Comparison of ENCODE assay signal across 12 cellular contexts in the genomic region with DNA sequence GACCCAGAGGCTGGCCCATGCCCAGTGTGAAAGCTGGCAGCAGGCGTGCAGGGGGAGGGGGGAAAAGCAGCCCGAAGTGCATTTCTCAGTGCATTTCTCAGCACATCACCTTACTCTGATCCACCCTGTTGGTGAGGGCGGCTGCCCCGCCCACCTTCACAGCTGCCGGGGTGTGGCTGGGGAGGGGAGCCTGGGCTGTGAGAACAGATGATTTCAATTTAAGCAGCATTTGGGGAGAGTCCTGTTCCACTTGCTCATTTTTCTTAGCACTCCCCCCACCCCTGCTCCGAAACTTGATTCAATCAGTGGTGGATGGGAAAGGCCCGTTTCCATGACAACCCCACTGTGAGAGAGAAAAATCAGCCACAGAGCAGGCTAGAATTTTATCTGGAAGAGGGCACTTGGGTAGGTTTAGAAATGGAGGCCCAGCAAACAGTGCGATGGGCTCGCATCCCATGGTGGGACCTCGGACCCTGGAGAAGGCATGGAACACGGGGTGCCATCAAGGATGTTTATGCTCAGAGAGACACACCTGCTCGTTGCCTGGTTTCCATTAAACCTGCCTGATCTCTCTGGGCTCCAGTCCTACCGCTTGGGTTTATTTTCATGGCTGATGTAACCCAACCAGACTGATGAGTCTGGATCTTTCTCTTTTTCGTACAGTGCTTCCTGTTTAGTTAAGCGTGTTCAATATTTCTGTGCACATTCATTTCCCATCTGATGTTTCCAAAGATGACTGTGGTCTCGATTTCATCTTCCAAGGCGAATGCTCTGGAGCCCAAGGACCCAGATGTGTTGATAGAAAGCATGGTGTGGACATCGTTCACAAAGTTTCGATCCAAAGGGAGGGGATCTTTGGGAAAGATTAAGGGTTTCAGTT.
DNase-seq lines count a peak whose midpoint lies in the region; ATAC-seq, FAIRE-seq and TF ChIP-seq lines count a peak whose summit lies in the region.
"Had no signal": no experiment of that assay in that cellular context is flagged by ENCODE, and none has a peak within 500 bp of the region (broad histone marks: within the 10 kb centered on the region; RNA-seq: fewer than 3 reads in every experiment).

No MANE protein-coding gene starts in this region.

- POLR2A ChIA-PET in HepG2 (lab: Yijun Ruan, JAX) = no interaction called here
- POLR2A ChIA-PET in CD4-positive, alpha-beta T cell (lab: Charles Lee) = no interaction called here

- no peak overlapping the region for H3K4me3 ChIP-seq in HepG2 (replicated peaks in 1 of 3; ENCODE audit: insufficient read depth in 1 of 3, low read depth in 2 of 3, low read length in 3 of 3)
- no peak overlapping the region for H3K4me3 ChIP-seq in right lobe of liver
- no peak overlapping the region for H3K4me3 ChIP-seq in SJCRH30
- H3K4me3 ChIP-seq: BLaER1 treated with 17β-estradiol and CSF1 and Interleukin-3, amounts not matched to agents 10 nM and 100 nM; heart right ventricle; tibial nerve had no signal

- FAIRE-seq in HepG2 (lab: Jason Lieb, UNC) = no peak

- no peak overlapping the region for H3K27ac Mint-ChIP-seq in CD4-positive, alpha-beta T cell
- H3K27ac Mint-ChIP-seq: activated naive CD8-positive, alpha-beta T cell treated with anti-CD3 and anti-CD28 coated beads for 36 hours had no signal

- no peaks in the 10 kb centered on the region for H3K4me1 Mint-ChIP-seq in CD4-positive, alpha-beta T cell (ENCODE audit: low read depth)
- H3K4me1 Mint-ChIP-seq: activated naive CD8-positive, alpha-beta T cell treated with anti-CD3 and anti-CD28 coated beads for 36 hours had no signal

- in situ Hi-C loops in HepG2 (cut with HindIII; ENCODE audit: extremely low pct_ligation_motif_present, low pct_unique_long_range_greater_than_20kb) = no loop called here

- ATAC-seq in HepG2 (no peak), right lobe of liver (no peak), GM21381 (IDR thresholded peaks at IDR 0.05; ENCODE audit: unreplicated experiment) (no peak), GM18861 (IDR thresholded peaks at IDR 0.05; ENCODE audit: unreplicated experiment) (no peak), HG02981 (IDR thresholded peaks at IDR 0.05; ENCODE audit: unreplicated experiment) (no peak)
- ATAC-seq in CD4-positive, alpha-beta T cell (ENCODE audit: poor library complexity) = no peak

- no peaks in the 10 kb centered on the region for H3K36me3 Mint-ChIP-seq in CD4-positive, alpha-beta T cell (ENCODE audit: low read depth)
- H3K36me3 Mint-ChIP-seq: activated naive CD8-positive, alpha-beta T cell treated with anti-CD3 and anti-CD28 coated beads for 36 hours had no signal

- DNase-seq in HepG2 (ENCODE audit: low spot score) = no peak
- DNase-seq in right lobe of liver = no peak
- DNase-seq in SJCRH30 = peak; percentile 55 to 62
- DNase-seq in inferior parietal cortex (ENCODE audit: extremely low spot score) = peak; percentile 43
- DNase-seq in CD4-positive, alpha-beta T cell = no peak
- DNase-seq: activated naive CD8-positive, alpha-beta T cell treated with anti-CD3 and anti-CD28 coated beads for 36 hours; heart right ventricle had no signal

- H3K9ac ChIP-seq in HepG2 (ENCODE audit: insufficient read depth, low read depth, low read length) = no peak overlapping the region
- H3K9ac ChIP-seq: BLaER1 treated with 17β-estradiol and CSF1 and Interleukin-3, amounts not matched to agents 10 nM and 100 nM had no signal

- H3K79me2 ChIP-seq in HepG2 (ENCODE audit: insufficient read depth, low read length) = no peaks in the 10 kb centered on the region

- peaks cover 13% of the 10 kb centered on the region for H3K27me3 Mint-ChIP-seq in CD4-positive, alpha-beta T cell

- H3K36me3 ChIP-seq in HepG2 (replicated peaks in 1 of 2; ENCODE audit: control insufficient read depth in 1 of 2, insufficient read depth in 2 of 2, low read length in 2 of 2) (no peaks in the 10 kb centered on the region), right lobe of liver (no peaks in the 10 kb centered on the region), SJCRH30 (no peaks in the 10 kb centered on the region)
- H3K36me3 ChIP-seq: BLaER1 treated with 17β-estradiol and CSF1 and Interleukin-3, amounts not matched to agents 10 nM and 100 nM; heart right ventricle; tibial nerve had no signal

- H3K4me3 Mint-ChIP-seq in CD4-positive, alpha-beta T cell = no peak overlapping the region
- H3K4me3 Mint-ChIP-seq: activated naive CD8-positive, alpha-beta T cell treated with anti-CD3 and anti-CD28 coated beads for 36 hours had no signal

- no peak for TF ChIP-seq RAD21 in HepG2 (CRISPR knock-in tag; IDR thresholded peaks at IDR 0.05)

- BruUV-seq in HepG2 (replicated peaks; lab: Mats Ljungman, UMichigan) = no TSS peak

- intact Hi-C loops in HepG2 (cut with micrococcal nuclease; ENCODE audit: unreplicated experiment) = no loop called here
- intact Hi-C loops in right lobe of liver (cut with DNase I) = no loop called here
- intact Hi-C loops in CD4-positive, alpha-beta T cell (cut with DNase I, micrococcal nuclease) = no loop called here

- 31% methylated on average over 18 of the region's 19 CpGs for WGBS in HepG2 (ENCODE audit: low lambda C conversion rate)
- WGBS in right lobe of liver (ENCODE audit: insufficient coverage, low coverage, low lambda C conversion rate, missing lambda C conversion rate) = 57% methylated on average over 13 of the region's 19 CpGs

- peaks cover 5% of the 10 kb centered on the region for H3K9me3 Mint-ChIP-seq in CD4-positive, alpha-beta T cell

- no peaks in the 10 kb centered on the region for H3K4me1 ChIP-seq in HepG2 (ENCODE audit: insufficient read depth, low read length)
- no peaks in the 10 kb centered on the region for H3K4me1 ChIP-seq in right lobe of liver
- H3K4me1 ChIP-seq in SJCRH30 = peaks cover 30% of the 10 kb centered on the region
- H3K4me1 ChIP-seq: BLaER1 treated with 17β-estradiol and CSF1 and Interleukin-3, amounts not matched to agents 10 nM and 100 nM had no signal

- no peaks in the 10 kb centered on the region for H3K9me3 ChIP-seq in HepG2 (ENCODE audit: low read length)
- H3K9me3 ChIP-seq in right lobe of liver = no peaks in the 10 kb centered on the region
- no peaks in the 10 kb centered on the region for H3K9me3 ChIP-seq in SJCRH30 (replicated peaks)
- H3K9me3 ChIP-seq in CD4-positive, alpha-beta T cell (ENCODE audit: control insufficient read depth, low read length) = peaks cover 2% of the 10 kb centered on the region

- H2AFZ ChIP-seq in HepG2 (ENCODE audit: low read length) = no peak overlapping the region

- CTCF ChIA-PET in HepG2 (lab: Yijun Ruan, JAX; ENCODE audit: low intra/inter-chr PET ratio, low total read pairs) = no interaction called here
- CTCF ChIA-PET in CD4-positive, alpha-beta T cell (lab: Charles Lee) = no interaction called here

- no peak for TF ChIP-seq EP300 in HepG2 (IDR thresholded peaks at IDR 0.05; ENCODE audit: low read depth in 2 of 2, low read length in 2 of 2)
- TF ChIP-seq EP300 in HepG2 (CRISPR knock-in tag; IDR thresholded peaks at IDR 0.05; ENCODE audit: borderline replicate concordance) = no peak

- TF ChIP-seq CTCF in HepG2 (CRISPR knock-in tag; IDR thresholded peaks at IDR 0.05) = no peak
- no peak for TF ChIP-seq CTCF in right lobe of liver (IDR thresholded peaks at IDR 0.05)
- no peak for TF ChIP-seq CTCF in CD4-positive, alpha-beta T cell (IDR thresholded peaks at IDR 0.05)

- TF ChIP-seq POLR2A in HepG2 (IDR thresholded peaks at IDR 0.05; ENCODE audit: insufficient read depth in 1 of 2, low read depth in 2 of 2, low read length in 2 of 2) (no peak), right lobe of liver (IDR thresholded peaks at IDR 0.05) (no peak)

- H3K27ac ChIP-seq in HepG2 (ENCODE audit: extremely low read length, insufficient read depth, low read length) (no peak overlapping the region), right lobe of liver (no peak overlapping the region), SJCRH30 (no peak overlapping the region)
- no peak overlapping the region for H3K27ac ChIP-seq in CD4-positive, alpha-beta T cell (ENCODE audit: low read depth, low read length)
- H3K27ac ChIP-seq: BLaER1 treated with 17β-estradiol and CSF1 and Interleukin-3, amounts not matched to agents 10 nM and 100 nM had no signal

- no peak overlapping the region for H3K4me2 ChIP-seq in HepG2 (ENCODE audit: low read depth, low read length)
- H3K4me2 ChIP-seq: BLaER1 treated with 17β-estradiol and CSF1 and Interleukin-3, amounts not matched to agents 10 nM and 100 nM had no signal

- no peaks in the 10 kb centered on the region for H4K20me1 ChIP-seq in HepG2 (ENCODE audit: insufficient read depth, low read length)
- H4K20me1 ChIP-seq: BLaER1 treated with 17β-estradiol and CSF1 and Interleukin-3, amounts not matched to agents 10 nM and 100 nM had no signal

- H3K27me3 ChIP-seq in HepG2 (ENCODE audit: control insufficient read depth in 1 of 2, insufficient read depth in 2 of 2, low read length in 2 of 2) (no peaks in the 10 kb centered on the region; a peak in 3 of 5 replicates), right lobe of liver (no peaks in the 10 kb centered on the region), SJCRH30 (no peaks in the 10 kb centered on the region)
- peaks cover 4% of the 10 kb centered on the region for H3K27me3 ChIP-seq in CD4-positive, alpha-beta T cell (ENCODE audit: control insufficient read depth, insufficient read depth, low read length)
- H3K27me3 ChIP-seq: BLaER1 treated with 17β-estradiol and CSF1 and Interleukin-3, amounts not matched to agents 10 nM and 100 nM; heart right ventricle; tibial nerve had no signal

TF ChIP-seq in HepG2, 621 proteins besides CTCF, POLR2A, EP300 and RAD21:
- TF ChIP-seq RFX1 (IDR thresholded peaks at IDR 0.05) (peak; percentile 15; the same call in 1 of the 2 replicates), ZNF224 (CRISPR knock-in tag; IDR thresholded peaks at IDR 0.05) (no peak)
TF ChIP-seq in HepG2: peak in this region for 1.

Comparison
In these comparisons a context has a peak if more than half of its experiments do, and no peak if none do; other contexts are left out.
1. DNase-seq: peak in SJCRH30 (2 of 2) and inferior parietal cortex (single experiment); none in HepG2 (single experiment), right lobe of liver (0 of 3) and CD4-positive, alpha-beta T cell (0 of 10).